Comparison of ENCODE assay signal across 14 cellular contexts in the genomic region with DNA sequence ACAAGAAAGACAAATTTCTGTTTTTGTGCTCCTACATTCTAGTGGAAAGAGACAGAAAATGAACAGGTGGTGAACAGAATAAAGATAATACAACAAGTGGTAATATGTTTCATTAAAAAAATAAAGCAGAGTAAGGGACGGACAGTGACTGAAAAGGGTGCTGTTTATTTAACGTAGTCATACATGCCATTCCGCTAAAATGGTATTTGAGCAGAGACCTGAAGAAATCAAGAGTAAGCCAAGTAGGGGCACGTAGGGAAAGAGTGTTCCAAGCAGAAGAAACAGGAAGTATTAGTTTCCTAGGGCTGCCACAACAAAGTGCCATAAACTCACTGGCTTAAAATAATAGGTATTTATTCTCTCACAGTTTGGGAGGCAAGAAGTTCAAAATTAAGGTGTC.
"Had no signal": no experiment of that assay in that cellular context is flagged by ENCODE, and none has a peak within 500 bp of the region (broad histone marks: within the 10 kb centered on the region; RNA-seq: fewer than 3 reads in every experiment).

No MANE protein-coding gene starts in this region.

- H3K4me1 ChIP-seq: heart left ventricle, stomach, transverse colon had no signal

- ATAC-seq: heart left ventricle; naive thymus-derived CD4-positive, alpha-beta T cell; sciatic nerve had no signal

- H3K9me3 ChIP-seq: heart left ventricle, stomach, thoracic aorta, transverse colon had no signal

- H3K4me3 ChIP-seq: heart left ventricle, stomach, thoracic aorta, transverse colon had no signal

- H3K27me3 ChIP-seq: stomach, transverse colon had no signal

- DNase-seq: dermis blood vessel endothelial cell; heart left ventricle; hippocampal formation; kidney glomerular epithelial cell; naive thymus-derived CD4-positive, alpha-beta T cell; nephron progenitor cell; small intestine; stimulated activated CD4-positive, alpha-beta T cell treated with anti-CD3 and anti-CD28 coated beads, Interleukin-12 subunit alpha, Interleukin-12 subunit beta, amount 100 ng/mL, for 4 hours; stimulated activated naive CD4-positive, alpha-beta T cell; stomach; substantia nigra; transverse colon had no signal

- H3K36me3 ChIP-seq: heart left ventricle, stomach, thoracic aorta, transverse colon had no signal
